ENCODE assay signal across 10 cellular contexts in the genomic region with DNA sequence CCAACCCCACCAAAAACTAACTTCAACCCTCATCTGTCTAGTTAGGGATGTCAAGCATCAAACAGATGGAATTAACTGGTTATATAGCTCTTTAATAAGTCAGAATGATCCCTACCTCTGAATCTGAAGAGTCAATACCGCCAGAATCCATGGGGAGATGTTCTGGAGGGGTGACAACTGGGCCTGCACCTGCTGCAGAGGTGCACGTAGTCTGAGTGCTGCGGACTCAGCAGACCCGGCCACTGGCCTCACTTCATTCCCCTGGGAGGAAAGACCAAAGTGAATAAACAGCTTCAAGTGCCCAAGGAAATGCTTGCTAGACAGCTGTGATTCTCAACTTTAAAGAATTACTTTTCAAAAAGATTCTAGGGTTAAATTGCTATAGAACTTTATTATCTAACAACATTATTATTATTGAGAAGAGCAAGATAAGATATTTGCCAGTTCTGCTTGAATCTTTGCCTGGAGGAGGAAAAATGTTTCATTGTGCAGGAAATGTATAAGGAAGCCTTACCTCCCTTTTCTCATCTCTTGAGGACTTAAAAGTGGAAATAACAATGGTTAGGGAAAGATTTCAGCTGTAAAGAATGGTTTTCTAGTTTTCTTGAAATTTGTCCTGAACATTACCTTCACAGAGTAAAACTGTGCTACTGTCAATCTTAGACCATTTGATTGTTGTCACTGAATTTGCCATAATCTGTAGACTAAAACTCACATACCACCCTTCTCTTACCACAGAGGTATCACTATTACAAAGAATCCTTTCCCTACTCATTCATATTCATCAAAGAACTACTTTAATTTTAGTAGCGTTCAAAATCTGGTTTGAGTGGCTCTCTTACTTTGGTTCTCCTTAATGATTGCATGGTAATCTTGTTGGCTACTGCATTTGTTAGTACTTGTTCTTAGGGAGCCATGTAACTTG. TPM values are rescaled to one million over a fixed set of nuclear protein-coding genes. Genes with fewer than 3 reads are reported as not detected.
DNase-seq lines count a peak whose midpoint lies in the region; ATAC-seq, FAIRE-seq and TF ChIP-seq lines count a peak whose summit lies in the region.
"Had no signal": no experiment of that assay in that cellular context is flagged by ENCODE, and none has a peak within 500 bp of the region (broad histone marks: within the 10 kb centered on the region; RNA-seq: fewer than 3 reads in every experiment).

No MANE protein-coding gene starts in this region.

- peaks cover 56% of the 10 kb centered on the region for H4K20me1 ChIP-seq in HepG2 (ENCODE audit: insufficient read depth, low read length)

- H3K4me1 ChIP-seq in HepG2 (ENCODE audit: insufficient read depth, low read length) (peaks cover 57% of the 10 kb centered on the region), upper lobe of left lung (peaks cover 44 to 60% (median 51%) of the 10 kb centered on the region in 4 donors)

- no peak for ATAC-seq in activated CD8-positive, alpha-beta T cell treated with anti-CD3 and anti-CD28 coated beads for 36 hours
- ATAC-seq in HepG2 (no peak), upper lobe of left lung (ENCODE audit: low FRiP score in 2 of 2) (no peak), HG02981 (IDR thresholded peaks at IDR 0.05; ENCODE audit: unreplicated experiment) (no peak), HG02759 (IDR thresholded peaks at IDR 0.05; ENCODE audit: unreplicated experiment) (no peak)

- H3K9me3 ChIP-seq in HepG2 (ENCODE audit: low read length) (no peaks in the 10 kb centered on the region), upper lobe of left lung (no peaks in the 10 kb centered on the region)

- no peak for TF ChIP-seq RAD21 in HepG2 (CRISPR knock-in tag; IDR thresholded peaks at IDR 0.05)

- intact Hi-C loops in activated CD8-positive, alpha-beta T cell treated with anti-CD3 and anti-CD28 coated beads for 36 hours (cut with micrococcal nuclease), result no loop called here
- intact Hi-C loops in HepG2 (cut with micrococcal nuclease; ENCODE audit: unreplicated experiment), result no loop called here

- no peak for TF ChIP-seq EP300 in HepG2 (IDR thresholded peaks at IDR 0.05; ENCODE audit: low read depth in 2 of 2, low read length in 2 of 2)
- no peak for TF ChIP-seq EP300 in HepG2 (CRISPR knock-in tag; IDR thresholded peaks at IDR 0.05; ENCODE audit: borderline replicate concordance)
- no peak for TF ChIP-seq EP300 in upper lobe of left lung (IDR thresholded peaks at IDR 0.05)

- POLR2A ChIA-PET in activated CD8-positive, alpha-beta T cell treated with anti-CD3 and anti-CD28 coated beads for 36 hours (lab: Charles Lee), result interaction anchor here (0.6 to 1.7 kb wide), 3 partner anchors 13 to 19 kb away, joined by 3 to 5 read pairs (median 3); no protein-coding TSS in a partner anchor
- POLR2A ChIA-PET in HepG2 (lab: Yijun Ruan, JAX), result interaction anchor here (2.8 to 20.4 kb wide), 4 partner anchors 11 to 33 kb away, joined by 11 to 945 read pairs (median 41); a partner anchor contains a TSS

- H3K27me3 ChIP-seq in HepG2 (ENCODE audit: control insufficient read depth in 1 of 2, insufficient read depth in 2 of 2, low read length in 2 of 2), result no peaks in the 10 kb centered on the region; a peak in 1 of 5 replicates
- no peaks in the 10 kb centered on the region for H3K27me3 ChIP-seq in upper lobe of left lung

- 65% methylated on average over 4 of the region's 5 CpGs for WGBS in HepG2 (ENCODE audit: low lambda C conversion rate)
- 67 to 68% methylated on average over 5 of the region's 5 CpGs for WGBS in upper lobe of left lung, 2 donors

- peak overlapping the region; percentile 48 to 99 (median 62); a peak in 5 of 6 replicates for H3K4me3 ChIP-seq in HepG2 (replicated peaks in 1 of 3; ENCODE audit: insufficient read depth in 1 of 3, low read depth in 2 of 3, low read length in 3 of 3)
- peak overlapping the region in 1 of 4 donors; percentile 74 for H3K4me3 ChIP-seq in upper lobe of left lung

- H3K36me3 Mint-ChIP-seq in activated naive CD4-positive, alpha-beta T cell treated with anti-CD3 and anti-CD28 coated beads, Interleukin-2, amount 10 ng/mL, durations not matched to agents 7 days and 5 days, result peaks cover 74% of the 10 kb centered on the region
- peaks cover 67% of the 10 kb centered on the region for H3K36me3 Mint-ChIP-seq in activated CD8-positive, alpha-beta T cell treated with anti-CD3 and anti-CD28 coated beads for 36 hours (ENCODE audit: low read depth)

- peak overlapping the region; percentile 80 for H3K27ac Mint-ChIP-seq in activated naive CD4-positive, alpha-beta T cell treated with anti-CD3 and anti-CD28 coated beads, Interleukin-2, amount 10 ng/mL, durations not matched to agents 7 days and 5 days
- H3K27ac Mint-ChIP-seq in activated CD8-positive, alpha-beta T cell treated with anti-CD3 and anti-CD28 coated beads for 36 hours, result peak overlapping the region; percentile 70

- DNase-seq in activated naive CD4-positive, alpha-beta T cell treated with anti-CD3 and anti-CD28 coated beads, Interleukin-2, amount 10 ng/mL, durations not matched to agents 7 days and 5 days, result no peak
- DNase-seq in activated naive CD4-positive, alpha-beta T cell (lab: John Stamatoyannopoulos, UW), result no peak
- DNase-seq in activated CD8-positive, alpha-beta T cell treated with anti-CD3 and anti-CD28 coated beads for 36 hours, result no peak
- DNase-seq in HepG2 (ENCODE audit: low spot score) (no peak), upper lobe of left lung (no peak), SKM-1 (lab: John Stamatoyannopoulos, UW; ENCODE audit: unreplicated experiment) (no peak)
- DNase-seq: amniotic stem cell; stimulated activated naive CD4-positive, alpha-beta T cell had no signal

- H3K36me3 ChIP-seq in HepG2 (replicated peaks in 1 of 2; ENCODE audit: control insufficient read depth in 1 of 2, insufficient read depth in 2 of 2, low read length in 2 of 2) (peaks cover 19 to 47% of the 10 kb centered on the region in 2 experiments), upper lobe of left lung (peaks cover 37 to 73% (median 46%) of the 10 kb centered on the region in 4 donors)

- peak overlapping the region; percentile 55; the same call in 1 of the 2 replicates for H3K9ac ChIP-seq in HepG2 (ENCODE audit: insufficient read depth, low read depth, low read length)

- TF ChIP-seq CTCF in activated CD8-positive, alpha-beta T cell treated with anti-CD3 and anti-CD28 coated beads for 36 hours (IDR thresholded peaks at IDR 0.05), result no peak
- TF ChIP-seq CTCF in HepG2 (CRISPR knock-in tag; IDR thresholded peaks at IDR 0.05), result no peak
- TF ChIP-seq CTCF in upper lobe of left lung (IDR thresholded peaks at IDR 0.05), result no peak

- TSS peak; percentile 9 for BruUV-seq in HepG2 (replicated peaks; lab: Mats Ljungman, UMichigan)

- TF ChIP-seq POLR2A in HepG2 (IDR thresholded peaks at IDR 0.05; ENCODE audit: insufficient read depth in 1 of 2, low read depth in 2 of 2, low read length in 2 of 2) (peak in 1 of 2 experiments; percentile 39; a peak in 2 of 4 replicates), upper lobe of left lung (IDR thresholded peaks at IDR 0.05) (no peak)

- peak overlapping the region; percentile 20 for H3K27ac ChIP-seq in HepG2 (ENCODE audit: extremely low read length, insufficient read depth, low read length)
- peak overlapping the region in 3 of 4 donors; percentile 8 to 98 (median 25) for H3K27ac ChIP-seq in upper lobe of left lung

- H3K79me2 ChIP-seq in HepG2 (ENCODE audit: insufficient read depth, low read length), result peaks cover 61% of the 10 kb centered on the region

- H3K4me1 Mint-ChIP-seq in activated naive CD4-positive, alpha-beta T cell treated with anti-CD3 and anti-CD28 coated beads, Interleukin-2, amount 10 ng/mL, durations not matched to agents 7 days and 5 days, result peaks cover 65% of the 10 kb centered on the region
- peaks cover 60% of the 10 kb centered on the region for H3K4me1 Mint-ChIP-seq in activated CD8-positive, alpha-beta T cell treated with anti-CD3 and anti-CD28 coated beads for 36 hours (ENCODE audit: low read depth)

- H2AFZ ChIP-seq in HepG2 (ENCODE audit: low read length), result no peak overlapping the region

- H3K4me2 ChIP-seq in HepG2 (ENCODE audit: low read depth, low read length), result peak overlapping the region; percentile 70

- FAIRE-seq in HepG2 (lab: Jason Lieb, UNC), result no peak

- CTCF ChIA-PET in activated naive CD4-positive, alpha-beta T cell treated with anti-CD3 and anti-CD28 coated beads, Interleukin-2, amount 10 ng/mL, durations not matched to agents 7 days and 5 days (lab: Charles Lee), result interaction anchor here (0.9 to 3.0 kb wide), 2 partner anchors 20 to 33 kb away, joined by 3 to 16 read pairs; no protein-coding TSS in a partner anchor
- CTCF ChIA-PET in activated CD8-positive, alpha-beta T cell treated with anti-CD3 and anti-CD28 coated beads for 36 hours (lab: Charles Lee), result interaction anchor here (0.8 to 2.0 kb wide), 5 partner anchors 10 to 33 kb away, joined by 3 to 10 read pairs (median 4); a partner anchor contains a TSS
- CTCF ChIA-PET in HepG2 (lab: Yijun Ruan, JAX; ENCODE audit: low intra/inter-chr PET ratio, low total read pairs), result no interaction called here

- peak overlapping the region; percentile 84 for H3K4me3 Mint-ChIP-seq in activated naive CD4-positive, alpha-beta T cell treated with anti-CD3 and anti-CD28 coated beads, Interleukin-2, amount 10 ng/mL, durations not matched to agents 7 days and 5 days
- peak overlapping the region; percentile 41 for H3K4me3 Mint-ChIP-seq in activated CD8-positive, alpha-beta T cell treated with anti-CD3 and anti-CD28 coated beads for 36 hours

- in situ Hi-C loops in HepG2 (cut with HindIII; ENCODE audit: extremely low pct_ligation_motif_present, low pct_unique_long_range_greater_than_20kb), result no loop called here

- H3K27me3 Mint-ChIP-seq in activated naive CD4-positive, alpha-beta T cell treated with anti-CD3 and anti-CD28 coated beads, Interleukin-2, amount 10 ng/mL, durations not matched to agents 7 days and 5 days, result peaks cover 3% of the 10 kb centered on the region
- no peaks in the 10 kb centered on the region for H3K27me3 Mint-ChIP-seq in activated CD8-positive, alpha-beta T cell treated with anti-CD3 and anti-CD28 coated beads for 36 hours

- no peaks in the 10 kb centered on the region for H3K9me3 Mint-ChIP-seq in activated naive CD4-positive, alpha-beta T cell treated with anti-CD3 and anti-CD28 coated beads, Interleukin-2, amount 10 ng/mL, durations not matched to agents 7 days and 5 days
- no peaks in the 10 kb centered on the region for H3K9me3 Mint-ChIP-seq in activated CD8-positive, alpha-beta T cell treated with anti-CD3 and anti-CD28 coated beads for 36 hours

RNA-seq across cellular contexts. Expression of a gene that starts 4.2 kb away (rescaled TPM):
- 100 to 1,000 TPM; 102 to 103 TPM for total RNA-seq in activated CD8-positive, alpha-beta T cell treated with anti-CD3 and anti-CD28 coated beads for 36 hours
- total RNA-seq in HepG2 (2016; rRNA removed; fragmentation: Illumina TruSeq; extraction: Trizol) (313 and 427 TPM in 2 replicates), upper lobe of left lung (100 to 1,000 TPM; 208 to 377 (median 279) TPM)
- 141 and 153 TPM in 2 replicates for total RNA-seq in HepG2 (2016; cell fraction: cytosol; rRNA removed; fragmentation: Illumina TruSeq; extraction: Trizol; ENCODE audit: low read depth)
- total RNA-seq in HepG2 (2016; cell fraction: insoluble cytoplasmic fraction; rRNA removed; fragmentation: Illumina TruSeq; extraction: Trizol), result 301 and 418 TPM in 2 replicates
- total RNA-seq in HepG2 (2016; cell fraction: membrane; rRNA removed; fragmentation: Illumina TruSeq; extraction: Trizol), result 264 and 299 TPM in 2 replicates
- 351 and 393 TPM in 2 replicates for total RNA-seq in HepG2 (2016; cell fraction: nucleus; rRNA removed; fragmentation: Illumina TruSeq; extraction: Trizol)
- 394 and 416 TPM in 2 replicates for polyA plus RNA-seq in HepG2 (2011; rRNA removed)
- 294 and 385 TPM in 2 replicates for polyA plus RNA-seq in HepG2 (2011; cell fraction: cytosol; rRNA removed)
- 177 and 227 TPM in 2 replicates for polyA plus RNA-seq in HepG2 (2011; cell fraction: nucleus; rRNA removed)
- 183 and 277 TPM in 2 replicates for polyA plus RNA-seq in HepG2 (2012)
- polyA plus RNA-seq in HepG2 (2016; cell fraction: cytosol; fragmentation: Illumina TruSeq; extraction: Trizol; ENCODE audit: low read depth), result 97.4 and 108 TPM in 2 replicates
- polyA plus RNA-seq in HepG2 (2016; cell fraction: insoluble cytoplasmic fraction; fragmentation: Illumina TruSeq; extraction: Trizol; ENCODE audit: low read depth), result 293 and 310 TPM in 2 replicates
- polyA plus RNA-seq in HepG2 (2016; cell fraction: membrane; fragmentation: Illumina TruSeq; extraction: Trizol; ENCODE audit: low read depth), result 142 and 166 TPM in 2 replicates
- 511 and 532 TPM in 2 replicates for polyA plus RNA-seq in HepG2 (2016; cell fraction: nucleus; fragmentation: Illumina TruSeq; extraction: Trizol; ENCODE audit: insufficient read depth, low read depth)
- polyA minus RNA-seq in HepG2 (2011; rRNA and poly(A)+ RNA removed; ENCODE audit: low replicate concordance), result 163 and 714 TPM in 2 replicates
- polyA minus RNA-seq in HepG2 (2011; cell fraction: cytosol; rRNA and poly(A)+ RNA removed), result 357 and 375 TPM in 2 replicates
- polyA minus RNA-seq in HepG2 (2011; cell fraction: nucleus; rRNA and poly(A)+ RNA removed), result 208 and 277 TPM in 2 replicates

RNA-seq across cellular contexts. Expression of a gene that starts 23.7 kb away (rescaled TPM):
- total RNA-seq in activated CD8-positive, alpha-beta T cell treated with anti-CD3 and anti-CD28 coated beads for 36 hours, result 10 to 100 TPM; 25.5 to 26.2 TPM
- total RNA-seq in HepG2 (2016; rRNA removed; fragmentation: Illumina TruSeq; extraction: Trizol) (34.2 and 43.8 TPM in 2 replicates), upper lobe of left lung (10 to 100 TPM; 13.2 to 32.5 (median 20.8) TPM)
- total RNA-seq in HepG2 (2016; cell fraction: cytosol; rRNA removed; fragmentation: Illumina TruSeq; extraction: Trizol; ENCODE audit: low read depth), result 3.6 and 5.8 TPM in 2 replicates
- total RNA-seq in HepG2 (2016; cell fraction: insoluble cytoplasmic fraction; rRNA removed; fragmentation: Illumina TruSeq; extraction: Trizol), result 33.6 and 41.0 TPM in 2 replicates
- 21.8 and 22.8 TPM in 2 replicates for total RNA-seq in HepG2 (2016; cell fraction: membrane; rRNA removed; fragmentation: Illumina TruSeq; extraction: Trizol)
- 18.7 and 21.9 TPM in 2 replicates for total RNA-seq in HepG2 (2016; cell fraction: nucleus; rRNA removed; fragmentation: Illumina TruSeq; extraction: Trizol)
- 12.1 and 12.6 TPM in 2 replicates for polyA plus RNA-seq in HepG2 (2011; rRNA removed)
- polyA plus RNA-seq in HepG2 (2011; cell fraction: cytosol; rRNA removed), result 7.2 and 12.4 TPM in 2 replicates
- polyA plus RNA-seq in HepG2 (2011; cell fraction: nucleus; rRNA removed), result 3.6 and 7.1 TPM in 2 replicates
- 22.6 and 27.8 TPM in 2 replicates for polyA plus RNA-seq in HepG2 (2012)
- 2.1 and 2.8 TPM in 2 replicates for polyA plus RNA-seq in HepG2 (2016; cell fraction: cytosol; fragmentation: Illumina TruSeq; extraction: Trizol; ENCODE audit: low read depth)
- polyA plus RNA-seq in HepG2 (2016; cell fraction: insoluble cytoplasmic fraction; fragmentation: Illumina TruSeq; extraction: Trizol; ENCODE audit: low read depth), result 41.1 and 42.1 TPM in 2 replicates
- 10.2 and 11.0 TPM in 2 replicates for polyA plus RNA-seq in HepG2 (2016; cell fraction: membrane; fragmentation: Illumina TruSeq; extraction: Trizol; ENCODE audit: low read depth)
- 24.6 and 26.0 TPM in 2 replicates for polyA plus RNA-seq in HepG2 (2016; cell fraction: nucleus; fragmentation: Illumina TruSeq; extraction: Trizol; ENCODE audit: insufficient read depth, low read depth)
- polyA minus RNA-seq in HepG2 (2011; rRNA and poly(A)+ RNA removed; ENCODE audit: low replicate concordance), result 4.4 and 5.8 TPM in 2 replicates
- 22.9 and 28.6 TPM in 2 replicates for polyA minus RNA-seq in HepG2 (2011; cell fraction: cytosol; rRNA and poly(A)+ RNA removed)
- polyA minus RNA-seq in HepG2 (2011; cell fraction: nucleus; rRNA and poly(A)+ RNA removed), result 10.7 and 18.3 TPM in 2 replicates

RNA-seq across cellular contexts. Expression of a gene that starts 54.4 kb away (rescaled TPM):
- total RNA-seq in activated CD8-positive, alpha-beta T cell treated with anti-CD3 and anti-CD28 coated beads for 36 hours, result 10 to 100 TPM; 16.5 to 17.5 TPM
- 20.2 and 20.9 TPM in 2 replicates for total RNA-seq in HepG2 (2016; rRNA removed; fragmentation: Illumina TruSeq; extraction: Trizol)
- 11.3 and 12.3 TPM in 2 replicates for total RNA-seq in HepG2 (2016; cell fraction: cytosol; rRNA removed; fragmentation: Illumina TruSeq; extraction: Trizol; ENCODE audit: low read depth)
- 19.5 and 25.4 TPM in 2 replicates for total RNA-seq in HepG2 (2016; cell fraction: insoluble cytoplasmic fraction; rRNA removed; fragmentation: Illumina TruSeq; extraction: Trizol)
- total RNA-seq in HepG2 (2016; cell fraction: membrane; rRNA removed; fragmentation: Illumina TruSeq; extraction: Trizol), result 16.5 and 17.3 TPM in 2 replicates
- total RNA-seq in HepG2 (2016; cell fraction: nucleus; rRNA removed; fragmentation: Illumina TruSeq; extraction: Trizol), result 9.6 and 10.0 TPM in 2 replicates
- polyA plus RNA-seq in HepG2 (2011; rRNA removed), result 13.9 and 15.4 TPM in 2 replicates
- polyA plus RNA-seq in HepG2 (2011; cell fraction: cytosol; rRNA removed), result 14.2 and 16.4 TPM in 2 replicates
- 2.6 and 3.9 TPM in 2 replicates for polyA plus RNA-seq in HepG2 (2011; cell fraction: nucleus; rRNA removed)
- 11.6 and 13.2 TPM in 2 replicates for polyA plus RNA-seq in HepG2 (2012)
- 10.9 and 12.6 TPM in 2 replicates for polyA plus RNA-seq in HepG2 (2016; cell fraction: cytosol; fragmentation: Illumina TruSeq; extraction: Trizol; ENCODE audit: low read depth)
- polyA plus RNA-seq in HepG2 (2016; cell fraction: insoluble cytoplasmic fraction; fragmentation: Illumina TruSeq; extraction: Trizol; ENCODE audit: low read depth), result 21.6 and 24.8 TPM in 2 replicates
- polyA plus RNA-seq in HepG2 (2016; cell fraction: membrane; fragmentation: Illumina TruSeq; extraction: Trizol; ENCODE audit: low read depth), result 13.5 and 17.0 TPM in 2 replicates
- 12.1 and 16.2 TPM in 2 replicates for polyA plus RNA-seq in HepG2 (2016; cell fraction: nucleus; fragmentation: Illumina TruSeq; extraction: Trizol; ENCODE audit: insufficient read depth, low read depth)
- polyA minus RNA-seq in HepG2 (2011; rRNA and poly(A)+ RNA removed; ENCODE audit: low replicate concordance), result 7.9 and 11.5 TPM in 2 replicates
- polyA minus RNA-seq in HepG2 (2011; cell fraction: cytosol; rRNA and poly(A)+ RNA removed), result 3.6 and 5.4 TPM in 2 replicates
- polyA minus RNA-seq in HepG2 (2011; cell fraction: nucleus; rRNA and poly(A)+ RNA removed), result 3.9 and 6.2 TPM in 2 replicates
- total RNA-seq in upper lobe of left lung, result 10 to 100 TPM in 5 of 6 donors, 1 to 10 TPM in 1; 9.7 to 29.3 (median 12.3) TPM

RNA-seq across cellular contexts. Expression of a gene that starts 54.6 kb away (rescaled TPM):
- 10 to 100 TPM; 15.4 to 17.3 TPM for total RNA-seq in activated CD8-positive, alpha-beta T cell treated with anti-CD3 and anti-CD28 coated beads for 36 hours
- 40.5 and 53.3 TPM in 2 replicates for total RNA-seq in HepG2 (2016; rRNA removed; fragmentation: Illumina TruSeq; extraction: Trizol)
- total RNA-seq in HepG2 (2016; cell fraction: cytosol; rRNA removed; fragmentation: Illumina TruSeq; extraction: Trizol; ENCODE audit: low read depth), result 32.1 and 35.7 TPM in 2 replicates
- 41.3 and 57.6 TPM in 2 replicates for total RNA-seq in HepG2 (2016; cell fraction: insoluble cytoplasmic fraction; rRNA removed; fragmentation: Illumina TruSeq; extraction: Trizol)
- total RNA-seq in HepG2 (2016; cell fraction: membrane; rRNA removed; fragmentation: Illumina TruSeq; extraction: Trizol), result 23.8 and 25.0 TPM in 2 replicates
- 28.9 and 31.8 TPM in 2 replicates for total RNA-seq in HepG2 (2016; cell fraction: nucleus; rRNA removed; fragmentation: Illumina TruSeq; extraction: Trizol)
- 19.2 and 27.0 TPM in 2 replicates for polyA plus RNA-seq in HepG2 (2011; rRNA removed)
- polyA plus RNA-seq in HepG2 (2011; cell fraction: cytosol; rRNA removed), result 21.2 and 33.4 TPM in 2 replicates
- polyA plus RNA-seq in HepG2 (2011; cell fraction: nucleus; rRNA removed), result 20.3 and 24.8 TPM in 2 replicates
- polyA plus RNA-seq in HepG2 (2012), result 10.3 and 23.5 TPM in 2 replicates
- polyA plus RNA-seq in HepG2 (2016; cell fraction: cytosol; fragmentation: Illumina TruSeq; extraction: Trizol; ENCODE audit: low read depth), result 10.2 and 10.6 TPM in 2 replicates
- 59.9 and 63.9 TPM in 2 replicates for polyA plus RNA-seq in HepG2 (2016; cell fraction: insoluble cytoplasmic fraction; fragmentation: Illumina TruSeq; extraction: Trizol; ENCODE audit: low read depth)
- 13.9 and 16.6 TPM in 2 replicates for polyA plus RNA-seq in HepG2 (2016; cell fraction: membrane; fragmentation: Illumina TruSeq; extraction: Trizol; ENCODE audit: low read depth)
- polyA plus RNA-seq in HepG2 (2016; cell fraction: nucleus; fragmentation: Illumina TruSeq; extraction: Trizol; ENCODE audit: insufficient read depth, low read depth), result 44.0 and 48.0 TPM in 2 replicates
- polyA minus RNA-seq in HepG2 (2011; rRNA and poly(A)+ RNA removed; ENCODE audit: low replicate concordance), result 30.7 and 51.5 TPM in 2 replicates
- polyA minus RNA-seq in HepG2 (2011; cell fraction: cytosol; rRNA and poly(A)+ RNA removed), result 23.7 and 23.8 TPM in 2 replicates
- 21.1 and 22.9 TPM in 2 replicates for polyA minus RNA-seq in HepG2 (2011; cell fraction: nucleus; rRNA and poly(A)+ RNA removed)
- total RNA-seq in upper lobe of left lung, result 10 to 100 TPM in 3 of 6 donors, 1 to 10 TPM in 3; 5.6 to 14.7 (median 9.7) TPM
